ENCODE assay signal across 32 cellular contexts in genomic region chr4:126993351-126993750, GRCh38.
DNase-seq lines count a peak whose midpoint lies in the region; ATAC-seq, FAIRE-seq and TF ChIP-seq lines count a peak whose summit lies in the region.
"Had no signal": no experiment of that assay in that cellular context is flagged by ENCODE, and none has a peak within 500 bp of the region (broad histone marks: within the 10 kb centered on the region; RNA-seq: fewer than 3 reads in every experiment).

No MANE protein-coding gene starts in this region.

- H2BK120ac ChIP-seq in IMR-90 (ENCODE audit: low read depth, low read length), result no peak overlapping the region

- no peak overlapping the region for H2BK5ac ChIP-seq in IMR-90 (ENCODE audit: low read depth, low read length, poor library complexity, severe bottlenecking)

- no peak overlapping the region for H3K14ac ChIP-seq in IMR-90 (replicated peaks; ENCODE audit: low read depth, low read length)

- 0% methylated on average over 1 of the region's 1 CpG for WGBS in HepG2 (ENCODE audit: low lambda C conversion rate)
- WGBS in right lobe of liver (ENCODE audit: insufficient coverage, low coverage, low lambda C conversion rate, missing lambda C conversion rate), result 38% methylated on average over 1 of the region's 1 CpG
- no CpG with 5 or more reads among the region's 1 CpG for WGBS in IMR-90 (ENCODE audit: extremely low coverage in 2 of 2, insufficient read length in 1 of 2), 2 experiments
- 27% methylated on average over 1 of the region's 1 CpG for WGBS in K562 (ENCODE audit: insufficient coverage, low coverage, missing lambda C conversion rate)

- no peak overlapping the region for H4K91ac ChIP-seq in IMR-90 (ENCODE audit: insufficient read depth, low read depth, low read length)

- no peak overlapping the region for H2AK9ac ChIP-seq in IMR-90 (replicated peaks; ENCODE audit: low read depth, low read length, poor library complexity)

- H3K4ac ChIP-seq in IMR-90 (ENCODE audit: low read depth, low read length), result no peak overlapping the region

- H3K27me3 ChIP-seq in HepG2 (ENCODE audit: control insufficient read depth in 1 of 2, insufficient read depth in 2 of 2, low read length in 2 of 2), result no peaks in the 10 kb centered on the region
- no peaks in the 10 kb centered on the region for H3K27me3 ChIP-seq in right lobe of liver
- H3K27me3 ChIP-seq in IMR-90 (ENCODE audit: control insufficient read depth, insufficient read depth, low read length), result no peaks in the 10 kb centered on the region
- no peaks in the 10 kb centered on the region for H3K27me3 ChIP-seq in K562 (ENCODE audit: control insufficient read depth in 2 of 2, insufficient read depth in 2 of 2, low read length in 2 of 2)
- H3K27me3 ChIP-seq: BE2C; BLaER1; BLaER1 treated with 17β-estradiol and CSF1 and Interleukin-3, amounts not matched to agents 10 nM and 100 nM had no signal

- H3K4me1 ChIP-seq in HepG2 (ENCODE audit: insufficient read depth, low read length) (no peaks in the 10 kb centered on the region), right lobe of liver (no peaks in the 10 kb centered on the region), IMR-90 (ENCODE audit: control insufficient read depth, insufficient read depth, low read length) (peaks cover 2% of the 10 kb centered on the region; the same call in 1 of the 2 replicates), K562 (replicated peaks in 1 of 2; ENCODE audit: control insufficient read depth in 2 of 2, insufficient read depth in 2 of 2, low read length in 2 of 2) (no peaks in the 10 kb centered on the region)
- H3K4me1 ChIP-seq: A549; BE2C; BLaER1; BLaER1 treated with 17β-estradiol and CSF1 and Interleukin-3, amounts not matched to agents 10 nM and 100 nM; Caco-2 had no signal

- TF ChIP-seq CTCF in HepG2 (CRISPR knock-in tag; IDR thresholded peaks at IDR 0.05) (no peak), right lobe of liver (IDR thresholded peaks at IDR 0.05) (no peak), IMR-90 (conservative IDR thresholded peaks at IDR 0.05; ENCODE audit: low read depth, low read length) (no peak), K562 (IDR thresholded peaks at IDR 0.05 in 2 of 3, conservative IDR thresholded peaks at IDR 0.05 in 1 of 3; ENCODE audit: insufficient read depth in 2 of 3, low read depth in 1 of 3, low read length in 3 of 3) (no peak)

- BruUV-seq in HepG2 (replicated peaks; lab: Mats Ljungman, UMichigan) (no TSS peak), IMR-90 (replicated peaks; lab: Mats Ljungman, UMichigan) (no TSS peak), K562 (replicated peaks; lab: Mats Ljungman, UMichigan) (no TSS peak)

- no peak overlapping the region for H3K18ac ChIP-seq in IMR-90 (ENCODE audit: low read depth, low read length)

- intact Hi-C loops in HepG2 (cut with micrococcal nuclease; ENCODE audit: unreplicated experiment) (no loop called here), right lobe of liver (cut with DNase I) (no loop called here), IMR-90 (cut with micrococcal nuclease) (no loop called here), K562 (cut with micrococcal nuclease) (no loop called here)

- H3K79me2 ChIP-seq in HepG2 (ENCODE audit: insufficient read depth, low read length) (no peaks in the 10 kb centered on the region), K562 (ENCODE audit: control insufficient read depth, insufficient read depth, low read length) (no peaks in the 10 kb centered on the region)

- H2AK5ac ChIP-seq in IMR-90 (ENCODE audit: low read depth, low read length), result no peak overlapping the region

- H4K8ac ChIP-seq in IMR-90 (ENCODE audit: low read depth in 2 of 2, low read length in 2 of 2), result no peak overlapping the region

- H3K9me1 ChIP-seq in IMR-90 (ENCODE audit: insufficient read depth, low read length) (no peaks in the 10 kb centered on the region), K562 (ENCODE audit: control insufficient read depth, insufficient read depth, low read length) (no peaks in the 10 kb centered on the region)

- H4K20me1 ChIP-seq in HepG2 (ENCODE audit: insufficient read depth, low read length) (no peaks in the 10 kb centered on the region), IMR-90 (ENCODE audit: insufficient read depth, low read length) (no peaks in the 10 kb centered on the region), K562 (replicated peaks; ENCODE audit: control insufficient read depth, insufficient read depth, low read length) (no peaks in the 10 kb centered on the region)
- H4K20me1 ChIP-seq: BLaER1; BLaER1 treated with 17β-estradiol and CSF1 and Interleukin-3, amounts not matched to agents 10 nM and 100 nM had no signal

- TF ChIP-seq POLR2A in HepG2 (IDR thresholded peaks at IDR 0.05; ENCODE audit: insufficient read depth in 1 of 2, low read depth in 2 of 2, low read length in 2 of 2) (no peak), right lobe of liver (IDR thresholded peaks at IDR 0.05) (no peak), IMR-90 (IDR thresholded peaks at IDR 0.05; ENCODE audit: low read depth, low read length) (no peak), K562 (conservative IDR thresholded peaks at IDR 0.05) (no peak)

- CTCF ChIA-PET in HepG2 (lab: Yijun Ruan, JAX; ENCODE audit: low intra/inter-chr PET ratio, low total read pairs) (no interaction called here), IMR-90 (lab: Yijun Ruan, JAX) (no interaction called here), K562 (lab: Yijun Ruan, JAX; ENCODE audit: low intra/inter-chr PET ratio) (no interaction called here)

- FAIRE-seq in HepG2 (lab: Jason Lieb, UNC), result no peak
- no peak for FAIRE-seq in K562 (lab: Jason Lieb, UNC)
- FAIRE-seq: A549, D721Med had no signal

- H3K4me3 ChIP-seq in HepG2 (replicated peaks in 1 of 3; ENCODE audit: insufficient read depth in 1 of 3, low read depth in 2 of 3, low read length in 3 of 3), result no peak overlapping the region
- no peak overlapping the region for H3K4me3 ChIP-seq in right lobe of liver
- no peak overlapping the region for H3K4me3 ChIP-seq in IMR-90 (ENCODE audit: insufficient read depth, low read depth, low read length)
- H3K4me3 ChIP-seq in K562, result no peak overlapping the region
- H3K4me3 ChIP-seq: A549; BLaER1; BLaER1 treated with 17β-estradiol and CSF1 and Interleukin-3, amounts not matched to agents 10 nM and 100 nM had no signal

- H4K5ac ChIP-seq in IMR-90 (ENCODE audit: low read depth, low read length), result no peak overlapping the region

- in situ Hi-C loops in HepG2 (cut with HindIII; ENCODE audit: extremely low pct_ligation_motif_present, low pct_unique_long_range_greater_than_20kb) (no loop called here), IMR-90 (cut with MboI; ENCODE audit: low sequenced_read_pairs) (no loop called here), K562 (cut with MboI) (no loop called here)

- dilution Hi-C loops in IMR-90 (cut with HindIII; ENCODE audit: low sequenced_read_pairs, unreplicated experiment), result no loop called here

- TF ChIP-seq RAD21 in HepG2 (CRISPR knock-in tag; IDR thresholded peaks at IDR 0.05), result no peak
- TF ChIP-seq RAD21 in IMR-90 (IDR thresholded peaks at IDR 0.05; ENCODE audit: low read length), result no peak
- no peak for TF ChIP-seq RAD21 in K562 (CRISPR knock-in tag; conservative IDR thresholded peaks at IDR 0.05 in 1 of 2, IDR thresholded peaks at IDR 0.05 in 1 of 2)

- no peak overlapping the region for H3K23ac ChIP-seq in IMR-90 (ENCODE audit: low read depth, low read length)

- H3K79me1 ChIP-seq in IMR-90 (ENCODE audit: low read depth in 1 of 2, low read length in 2 of 2), result no peaks in the 10 kb centered on the region

- H2BK15ac ChIP-seq in IMR-90 (ENCODE audit: low read depth, low read length), result no peak overlapping the region

- no peaks in the 10 kb centered on the region for H3K36me3 ChIP-seq in HepG2 (replicated peaks in 1 of 2; ENCODE audit: control insufficient read depth in 1 of 2, insufficient read depth in 2 of 2, low read length in 2 of 2)
- no peaks in the 10 kb centered on the region for H3K36me3 ChIP-seq in right lobe of liver
- no peaks in the 10 kb centered on the region for H3K36me3 ChIP-seq in IMR-90 (ENCODE audit: control insufficient read depth, insufficient read depth, low read length)
- no peaks in the 10 kb centered on the region for H3K36me3 ChIP-seq in K562 (ENCODE audit: control insufficient read depth, insufficient read depth, low read length)
- H3K36me3 ChIP-seq: BE2C; BLaER1; BLaER1 treated with 17β-estradiol and CSF1 and Interleukin-3, amounts not matched to agents 10 nM and 100 nM had no signal

- no peak overlapping the region for H3K27ac ChIP-seq in HepG2 (ENCODE audit: extremely low read length, insufficient read depth, low read length)
- H3K27ac ChIP-seq in right lobe of liver, result no peak overlapping the region
- no peak overlapping the region for H3K27ac ChIP-seq in IMR-90 (ENCODE audit: insufficient read depth, low read length)
- H3K27ac ChIP-seq in K562 (ENCODE audit: extremely low read depth, low read depth, low read length), result no peak overlapping the region
- H3K27ac ChIP-seq: 22Rv1; A549; BLaER1; BLaER1 treated with 17β-estradiol and CSF1 and Interleukin-3, amounts not matched to agents 10 nM and 100 nM; C4-2B had no signal

- TF ChIP-seq EP300 in HepG2 (IDR thresholded peaks at IDR 0.05; ENCODE audit: low read depth in 2 of 2, low read length in 2 of 2) (no peak), HepG2 (CRISPR knock-in tag; IDR thresholded peaks at IDR 0.05; ENCODE audit: borderline replicate concordance) (no peak), K562 (IDR thresholded peaks at IDR 0.05; ENCODE audit: low read length) (no peak)

- H3K56ac ChIP-seq in IMR-90 (ENCODE audit: extremely low read depth, insufficient read depth, low read length), result no peak overlapping the region

- no peak overlapping the region for H2AFZ ChIP-seq in HepG2 (ENCODE audit: low read length)
- no peak overlapping the region for H2AFZ ChIP-seq in IMR-90 (replicated peaks; ENCODE audit: low read length, poor library complexity)
- no peak overlapping the region for H2AFZ ChIP-seq in K562 (ENCODE audit: low read depth, low read length)

- H3K4me2 ChIP-seq in HepG2 (ENCODE audit: low read depth, low read length) (no peak overlapping the region), IMR-90 (ENCODE audit: low read depth, low read length) (no peak overlapping the region), K562 (ENCODE audit: insufficient read depth, low read length) (no peak overlapping the region)
- H3K4me2 ChIP-seq: A549; BLaER1; BLaER1 treated with 17β-estradiol and CSF1 and Interleukin-3, amounts not matched to agents 10 nM and 100 nM had no signal

- no peak overlapping the region for H2BK20ac ChIP-seq in IMR-90 (ENCODE audit: low read depth, low read length)

- peaks cover 9% of the 10 kb centered on the region; the same call in 1 of the 2 replicates for H3K9me3 ChIP-seq in HepG2 (ENCODE audit: low read length)
- H3K9me3 ChIP-seq in right lobe of liver, result no peaks in the 10 kb centered on the region
- H3K9me3 ChIP-seq in IMR-90 (ENCODE audit: control insufficient read depth, insufficient read depth, low read length), result no peaks in the 10 kb centered on the region
- H3K9me3 ChIP-seq in K562 (replicated peaks; ENCODE audit: control insufficient read depth, insufficient read depth, low read depth, low read length), result no peaks in the 10 kb centered on the region
- H3K9me3 ChIP-seq: A549; BE2C; BLaER1; BLaER1 treated with 17β-estradiol and CSF1 and Interleukin-3, amounts not matched to agents 10 nM and 100 nM; Caco-2 had no signal

- H3K9ac ChIP-seq in HepG2 (ENCODE audit: insufficient read depth, low read depth, low read length) (no peak overlapping the region), IMR-90 (ENCODE audit: low read depth, low read length) (no peak overlapping the region), K562 (ENCODE audit: insufficient read depth in 1 of 2, low read depth in 2 of 2, low read length in 2 of 2) (no peak overlapping the region)
- H3K9ac ChIP-seq: BLaER1; BLaER1 treated with 17β-estradiol and CSF1 and Interleukin-3, amounts not matched to agents 10 nM and 100 nM had no signal

- DNase-seq in HepG2 (ENCODE audit: low spot score) (no peak), right lobe of liver (no peak), IMR-90 (no peak), K562 (ENCODE audit: extremely low read depth in 1 of 4, low spot score in 3 of 4) (no peak), inferior parietal cortex (ENCODE audit: extremely low spot score) (no peak)
- DNase-seq: 8988T; ACHN; AML-193; C1 segment of cervical spinal cord; Caco-2; Calu3; CD4-positive, alpha-beta memory T cell; CD4-positive, alpha-beta T cell; CD4-positive, CD25-positive, alpha-beta regulatory T cell; CD8-positive, alpha-beta memory T cell; CD8-positive, alpha-beta T cell; COR-L47; DMS 273 treated with DMSO at 0.1 percent for 48 hours; DMS153; DMS53; DMS79; DMS79 treated with DMSO at 0.1 percent for 48 hours; DND-41; EL had no signal

- POLR2A ChIA-PET in HepG2 (lab: Yijun Ruan, JAX) (no interaction called here), IMR-90 (lab: Charles Lee; ENCODE audit: unreplicated experiment) (no interaction called here), K562 (lab: Yijun Ruan, JAX) (no interaction called here)

- ATAC-seq in HepG2 (no peak), right lobe of liver (no peak), IMR-90 (ENCODE audit: low read depth) (no peak), K562 (no peak), HG03095 (IDR thresholded peaks at IDR 0.05; ENCODE audit: unreplicated experiment) (no peak)
- ATAC-seq: A549; CD8-positive, alpha-beta T cell had no signal

Comparison
In these comparisons a context has a peak if more than half of its experiments do, and no peak if none do; other contexts are left out.
1. Of the 241 proteins assayed by ChIP-seq in both HepG2 and K562: peak only in HepG2: MAFK; only in K562: none; in both: MAFF; in neither: 239.